8 cellular contexts compared by ENCODE assay signal in the genomic region with DNA sequence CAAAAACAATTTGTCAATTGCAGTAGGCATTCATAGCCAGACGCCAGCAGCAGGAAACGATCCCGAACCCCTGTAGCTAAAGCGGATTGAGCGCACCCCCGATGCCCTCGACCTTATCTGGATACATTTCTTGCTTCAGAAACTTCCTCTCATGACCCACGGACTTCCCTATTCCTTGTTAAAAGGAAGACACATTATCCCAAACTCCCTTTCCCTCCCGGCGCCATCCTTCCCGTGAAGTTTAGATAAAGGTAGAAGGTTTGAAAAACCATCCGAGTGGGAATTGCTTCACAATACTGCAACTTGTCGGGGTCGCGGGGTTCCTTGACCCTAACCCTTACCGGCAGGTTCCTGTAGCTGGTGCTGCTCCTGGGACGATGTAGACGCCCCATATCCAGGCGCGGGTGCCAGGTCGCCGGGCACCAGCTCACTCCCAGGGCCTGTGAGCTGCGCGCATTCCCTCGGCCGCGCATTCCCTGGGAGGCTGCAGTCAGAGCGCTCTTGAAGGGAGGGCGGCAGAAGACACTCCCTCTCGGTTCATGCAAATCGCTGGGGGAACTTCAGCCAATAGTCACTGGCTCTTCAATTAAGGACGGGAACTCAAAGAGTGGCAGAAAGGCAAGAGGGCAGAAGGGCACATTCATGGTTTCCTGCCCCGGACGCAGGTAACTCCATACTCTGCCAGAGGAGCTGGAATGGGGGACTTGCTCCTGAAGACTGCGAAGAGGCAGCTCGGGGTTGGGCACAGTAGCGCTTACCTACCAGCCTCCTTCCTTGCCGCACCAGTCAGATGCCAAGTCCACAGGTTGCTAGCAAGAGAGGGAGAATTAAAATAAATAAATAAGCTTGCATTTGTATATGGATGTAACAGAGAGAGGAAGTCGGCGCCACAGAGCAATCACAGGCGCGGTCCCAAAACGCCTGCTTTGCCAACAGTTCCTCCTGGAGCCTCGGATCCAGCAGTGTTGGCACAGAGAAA. TPM values are rescaled to one million over a fixed set of nuclear protein-coding genes. Genes with fewer than 3 reads are reported as not detected.
A peak's percentile ranks its signal among the peaks of the same experiment; 100 is the strongest.
DNase-seq lines count a peak whose midpoint lies in the region; ATAC-seq and TF ChIP-seq lines count a peak whose summit lies in the region.

No MANE protein-coding gene starts in this region.

- peak overlapping the region; percentile 74 for H2AFZ ChIP-seq in smooth muscle cell (ENCODE audit: low read depth)

- CTCF ChIA-PET in activated CD8-positive, alpha-beta T cell treated with anti-CD3 and anti-CD28 coated beads, Interleukin-2, amount 10 ng/mL, durations not matched to agents 7 days and 5 days (lab: Charles Lee) = no interaction called here

- peak overlapping the region; percentile 86 for H3K4me2 ChIP-seq in smooth muscle cell

- no peak overlapping the region for H3K9ac ChIP-seq in smooth muscle cell (ENCODE audit: low read depth)

- intact Hi-C loops in Right ventricle myocardium inferior (cut with DNase I) = no loop called here
- intact Hi-C loops in cardiac septum (cut with DNase I) = loop anchor here (10.0 kb wide), 1 partner anchor 290 kb away; no protein-coding TSS in a partner anchor

- no peaks in the 10 kb centered on the region for H3K9me3 Mint-ChIP-seq in activated CD8-positive, alpha-beta T cell treated with anti-CD3 and anti-CD28 coated beads, Interleukin-2, amount 10 ng/mL, durations not matched to agents 7 days and 5 days (ENCODE audit: insufficient read depth)

- peaks cover 13% of the 10 kb centered on the region for H3K4me1 ChIP-seq in smooth muscle cell (ENCODE audit: low read depth)

- H3K27me3 ChIP-seq in smooth muscle cell (ENCODE audit: low read depth) = peaks cover 73% of the 10 kb centered on the region

- ATAC-seq in Right ventricle myocardium inferior (peak; percentile 89), HG02623 (IDR thresholded peaks at IDR 0.05; ENCODE audit: unreplicated experiment) (no peak), GM18517 (IDR thresholded peaks at IDR 0.05; ENCODE audit: unreplicated experiment) (no peak)
- no peak for ATAC-seq in activated CD8-positive, alpha-beta T cell treated with anti-CD3 and anti-CD28 coated beads, Interleukin-2, amount 10 ng/mL, durations not matched to agents 7 days and 5 days

- no peak overlapping the region for H3K4me3 Mint-ChIP-seq in activated CD8-positive, alpha-beta T cell treated with anti-CD3 and anti-CD28 coated beads, Interleukin-2, amount 10 ng/mL, durations not matched to agents 7 days and 5 days

- H3K27ac ChIP-seq in smooth muscle cell (ENCODE audit: low read depth) = no peak overlapping the region

- no peaks in the 10 kb centered on the region for H3K4me1 Mint-ChIP-seq in activated CD8-positive, alpha-beta T cell treated with anti-CD3 and anti-CD28 coated beads, Interleukin-2, amount 10 ng/mL, durations not matched to agents 7 days and 5 days (ENCODE audit: low read depth)

- no peaks in the 10 kb centered on the region for H4K20me1 ChIP-seq in smooth muscle cell (ENCODE audit: low read depth)

- WGBS in smooth muscle cell (ENCODE audit: low lambda C conversion rate) = 1% methylated on average over 44 of the region's 44 CpGs

- H3F3A ChIP-seq in smooth muscle cell (ENCODE audit: low read depth) = no peaks in the 10 kb centered on the region

- peaks cover 26% of the 10 kb centered on the region for H3K27me3 Mint-ChIP-seq in activated CD8-positive, alpha-beta T cell treated with anti-CD3 and anti-CD28 coated beads, Interleukin-2, amount 10 ng/mL, durations not matched to agents 7 days and 5 days (ENCODE audit: low read depth)

- H3K9me3 ChIP-seq in smooth muscle cell (replicated peaks; ENCODE audit: low read depth) = no peaks in the 10 kb centered on the region

- no peaks in the 10 kb centered on the region for H3K79me2 ChIP-seq in smooth muscle cell (ENCODE audit: low read depth)

- no peaks in the 10 kb centered on the region for H3K36me3 ChIP-seq in smooth muscle cell (ENCODE audit: low read depth)

- DNase-seq in Right ventricle myocardium inferior (ENCODE audit: missing footprints) = peak; percentile 72
- no peak for DNase-seq in cardiac septum (ENCODE audit: low spot score)
- DNase-seq in astrocyte of the hippocampus (ENCODE audit: low read depth, low spot score) = peak; percentile 82
- DNase-seq in iPS-NIHi7 (ENCODE audit: extremely low spot score) = peak; percentile 88
- no peak for DNase-seq in smooth muscle cell (lab: John Stamatoyannopoulos, UW; ENCODE audit: unreplicated experiment)
- DNase-seq in activated CD8-positive, alpha-beta T cell treated with anti-CD3 and anti-CD28 coated beads, Interleukin-2, amount 10 ng/mL, durations not matched to agents 7 days and 5 days = no peak

- POLR2A ChIA-PET in activated CD8-positive, alpha-beta T cell treated with anti-CD3 and anti-CD28 coated beads, Interleukin-2, amount 10 ng/mL, durations not matched to agents 7 days and 5 days (lab: Charles Lee) = no interaction called here

- no peaks in the 10 kb centered on the region for H3K36me3 Mint-ChIP-seq in activated CD8-positive, alpha-beta T cell treated with anti-CD3 and anti-CD28 coated beads, Interleukin-2, amount 10 ng/mL, durations not matched to agents 7 days and 5 days (ENCODE audit: low read depth)

- peak overlapping the region; percentile 54 for H3K4me3 ChIP-seq in smooth muscle cell

- no peak for TF ChIP-seq CTCF in smooth muscle cell (IDR thresholded peaks at IDR 0.05; ENCODE audit: borderline replicate concordance, insufficient read depth, poor library complexity, severe bottlenecking)

- no peak overlapping the region for H3K27ac Mint-ChIP-seq in activated CD8-positive, alpha-beta T cell treated with anti-CD3 and anti-CD28 coated beads, Interleukin-2, amount 10 ng/mL, durations not matched to agents 7 days and 5 days

RNA-seq across cellular contexts. Expression of a gene that starts 0.7 kb away (rescaled TPM):
- total RNA-seq in Right ventricle myocardium inferior = 2.2 TPM
- 6.4 TPM for total RNA-seq in cardiac septum
- 0.04 and 0.63 TPM in 2 replicates for total RNA-seq in smooth muscle cell
- not detected in 2 replicates for polyA plus RNA-seq in smooth muscle cell
- not detected for total RNA-seq in activated CD8-positive, alpha-beta T cell treated with anti-CD3 and anti-CD28 coated beads, Interleukin-2, amount 10 ng/mL, durations not matched to agents 7 days and 5 days

Comparison
In these comparisons a context has a peak if more than half of its experiments do, and no peak if none do; other contexts are left out.
1. DNase-seq: peak in Right ventricle myocardium inferior (single experiment), astrocyte of the hippocampus (single experiment) and iPS-NIHi7 (single experiment); none in cardiac septum (single experiment), smooth muscle cell (single experiment) and activated CD8-positive, alpha-beta T cell treated with anti-CD3 and anti-CD28 coated beads, Interleukin-2, amount 10 ng/mL, durations not matched to agents 7 days and 5 days (single experiment).